Comparison of ENCODE assay signal across 1 cellular context in genomic region chr7:145331076-145331475, GRCh38.
TF ChIP-seq lines count a peak whose summit lies in the region.

No MANE protein-coding gene starts in this region.

TF ChIP-seq in H1, 55 proteins besides CTCF, POLR2A, EP300 and RAD21:
- TF ChIP-seq SIX5 (IDR thresholded peaks at IDR 0.05; ENCODE audit: low read depth, low read length), result no peak
- no peak for TF ChIP-seq EZH2 (IDR thresholded peaks at IDR 0.05; ENCODE audit: low read depth, low read length, severe bottlenecking)
- no peak for TF ChIP-seq KDM4A (IDR thresholded peaks at IDR 0.05; ENCODE audit: low read depth, low read length, severe bottlenecking)
- no peak for TF ChIP-seq EGR1 (IDR thresholded peaks at IDR 0.05; ENCODE audit: borderline replicate concordance, low read depth, low read length)
- no peak for TF ChIP-seq GTF2F1 (IDR thresholded peaks at IDR 0.05; ENCODE audit: borderline replicate concordance, low read depth, low read length)
- no peak for TF ChIP-seq TEAD4 (IDR thresholded peaks at IDR 0.05; ENCODE audit: low read depth, low read length)
- no peak for TF ChIP-seq GABPA (IDR thresholded peaks at IDR 0.05; ENCODE audit: borderline replicate concordance, insufficient read depth, low read length)
- TF ChIP-seq BCL11A (IDR thresholded peaks at IDR 0.05; ENCODE audit: low read depth in 2 of 2, low read length in 2 of 2), result no peak
- TF ChIP-seq SAP30 (IDR thresholded peaks at IDR 0.05; ENCODE audit: insufficient read depth, insufficient replicate concordance, low read length), result no peak
- no peak for TF ChIP-seq TCF12 (IDR thresholded peaks at IDR 0.05; ENCODE audit: low read depth, low read length)
- TF ChIP-seq PHF8 (conservative IDR thresholded peaks at IDR 0.05; ENCODE audit: low read depth, low read length), result no peak
- TF ChIP-seq CHD2 (IDR thresholded peaks at IDR 0.05; ENCODE audit: low read length), result no peak
- TF ChIP-seq CREB1 (IDR thresholded peaks at IDR 0.05), result no peak
- no peak for TF ChIP-seq KDM1A (IDR thresholded peaks at IDR 0.05; ENCODE audit: borderline replicate concordance, low read length)
- TF ChIP-seq E2F6 (IDR thresholded peaks at IDR 0.05), result no peak
